12 cellular contexts compared by ENCODE assay signal in genomic region chr20:10619427-10619826, GRCh38. TPM values are rescaled to one million over a fixed set of nuclear protein-coding genes. Genes with fewer than 3 reads are reported as not detected.
DNase-seq lines count a peak whose midpoint lies in the region; ATAC-seq and TF ChIP-seq lines count a peak whose summit lies in the region.
"Had no signal": no experiment of that assay in that cellular context is flagged by ENCODE, and none has a peak within 500 bp of the region (broad histone marks: within the 10 kb centered on the region; RNA-seq: fewer than 3 reads in every experiment).

No MANE protein-coding gene starts in this region.

- DNase-seq in left ventricle myocardium inferior (no peak), cardiac septum (ENCODE audit: low spot score) (no peak), ascending aorta (ENCODE audit: low spot score in 2 of 2) (no peak), NCI-H1105 (lab: John Stamatoyannopoulos, UW) (no peak), NCI-H1092 treated with DMSO at 0.1 percent for 48 hours (lab: John Stamatoyannopoulos, UW) (no peak), Karpas-422 (no peak)
- DNase-seq: KG1, left cardiac atrium, Peyer's patch had no signal

- H3K4me1 ChIP-seq in left ventricle myocardium inferior (peaks cover 23% of the 10 kb centered on the region), ascending aorta (peaks cover 5 to 22% of the 10 kb centered on the region in 2 donors), iPS-20b (ENCODE audit: insufficient read depth, low read length) (peaks cover 24% of the 10 kb centered on the region), Karpas-422 (ENCODE audit: low read length) (no peaks in the 10 kb centered on the region)
- H3K4me1 ChIP-seq: BLaER1, Peyer's patch had no signal

- no peak overlapping the region for H2AFZ ChIP-seq in Karpas-422 (ENCODE audit: low read length)

- intact Hi-C loops in left ventricle myocardium inferior (cut with micrococcal nuclease) (no loop called here), cardiac septum (cut with DNase I) (no loop called here), ascending aorta (cut with DNase I) (no loop called here)

- no peak for TF ChIP-seq CTCF in left ventricle myocardium inferior (IDR thresholded peaks at IDR 0.05; ENCODE audit: borderline replicate concordance)
- TF ChIP-seq CTCF in ascending aorta (IDR thresholded peaks at IDR 0.05), result no peak

- H3K4me2 ChIP-seq in Karpas-422 (ENCODE audit: low read depth, low read length, poor library complexity, severe bottlenecking), result no peak overlapping the region
- H3K4me2 ChIP-seq: BLaER1 had no signal

- H3K9ac ChIP-seq in iPS-20b (ENCODE audit: low read depth, low read length) (no peak overlapping the region), Karpas-422 (ENCODE audit: low read length) (no peak overlapping the region)
- H3K9ac ChIP-seq: BLaER1 had no signal

- H3K36me3 ChIP-seq in left ventricle myocardium inferior, result peaks cover 4% of the 10 kb centered on the region
- H3K36me3 ChIP-seq in ascending aorta, result no peaks in the 10 kb centered on the region
- H3K36me3 ChIP-seq in iPS-20b (ENCODE audit: insufficient read depth, low read depth, low read length), result no peaks in the 10 kb centered on the region
- no peaks in the 10 kb centered on the region for H3K36me3 ChIP-seq in Karpas-422 (ENCODE audit: insufficient read depth, low read length)
- H3K36me3 ChIP-seq: Peyer's patch had no signal

- no peaks in the 10 kb centered on the region for H3K9me2 ChIP-seq in Karpas-422 (replicated peaks; ENCODE audit: insufficient read depth, low read length)

- no peaks in the 10 kb centered on the region for H3K79me2 ChIP-seq in Karpas-422 (ENCODE audit: low read length)

- peak overlapping the region; percentile 13 for H3K27ac ChIP-seq in left ventricle myocardium inferior (replicated peaks)
- peak overlapping the region; percentile 51 to 57 for H3K27ac ChIP-seq in ascending aorta
- H3K27ac ChIP-seq in iPS-20b (ENCODE audit: low read length), result no peak overlapping the region
- H3K27ac ChIP-seq in Karpas-422 (ENCODE audit: low read length), result no peak overlapping the region
- H3K27ac ChIP-seq: BLaER1, Peyer's patch had no signal

- no peak for ATAC-seq in GM21825 (IDR thresholded peaks at IDR 0.05; ENCODE audit: unreplicated experiment)

- H4K20me1 ChIP-seq in Karpas-422 (ENCODE audit: insufficient read depth, low read depth, low read length), result no peaks in the 10 kb centered on the region
- H4K20me1 ChIP-seq: BLaER1 had no signal

- H3K4me3 ChIP-seq in left ventricle myocardium inferior (no peak overlapping the region), ascending aorta (no peak overlapping the region), iPS-20b (ENCODE audit: low read length) (peak overlapping the region; percentile 41; the same call in 1 of the 2 replicates), Karpas-422 (ENCODE audit: low read length) (no peak overlapping the region)
- H3K4me3 ChIP-seq: BLaER1, Peyer's patch had no signal

- H3K9me3 ChIP-seq in left ventricle myocardium inferior (replicated peaks) (no peaks in the 10 kb centered on the region), ascending aorta (no peaks in the 10 kb centered on the region), iPS-20b (ENCODE audit: insufficient read depth, low read depth, low read length) (no peaks in the 10 kb centered on the region; the same call in 1 of the 2 replicates), Karpas-422 (ENCODE audit: low read length) (no peaks in the 10 kb centered on the region)
- H3K9me3 ChIP-seq: BLaER1, Peyer's patch had no signal

- no peaks in the 10 kb centered on the region for H3K27me3 ChIP-seq in left ventricle myocardium inferior (ENCODE audit: low read depth)
- no peaks in the 10 kb centered on the region for H3K27me3 ChIP-seq in ascending aorta
- H3K27me3 ChIP-seq in iPS-20b (ENCODE audit: insufficient read depth, low read length), result no peaks in the 10 kb centered on the region
- no peaks in the 10 kb centered on the region for H3K27me3 ChIP-seq in Karpas-422 (ENCODE audit: low read length)
- H3K27me3 ChIP-seq: BLaER1, Peyer's patch had no signal

RNA-seq across cellular contexts. Expression of gene JAG1, which starts 54.4 kb away (rescaled TPM):
- total RNA-seq in left ventricle myocardium inferior (20.5 TPM), cardiac septum (42.1 TPM), ascending aorta (101 TPM)
- 8.1 and 8.3 TPM in 2 replicates for total RNA-seq in Karpas-422 (2014; rRNA removed; shearing (Covaris generic); ENCODE audit: low replicate concordance)

Comparison
In these comparisons a context has a peak if more than half of its experiments do, and no peak if none do; other contexts are left out.
1. H3K27ac ChIP-seq: peak in left ventricle myocardium inferior (single experiment) and ascending aorta (2 of 2); none in iPS-20b (single experiment) and Karpas-422 (single experiment).